In the genomic region with DNA sequence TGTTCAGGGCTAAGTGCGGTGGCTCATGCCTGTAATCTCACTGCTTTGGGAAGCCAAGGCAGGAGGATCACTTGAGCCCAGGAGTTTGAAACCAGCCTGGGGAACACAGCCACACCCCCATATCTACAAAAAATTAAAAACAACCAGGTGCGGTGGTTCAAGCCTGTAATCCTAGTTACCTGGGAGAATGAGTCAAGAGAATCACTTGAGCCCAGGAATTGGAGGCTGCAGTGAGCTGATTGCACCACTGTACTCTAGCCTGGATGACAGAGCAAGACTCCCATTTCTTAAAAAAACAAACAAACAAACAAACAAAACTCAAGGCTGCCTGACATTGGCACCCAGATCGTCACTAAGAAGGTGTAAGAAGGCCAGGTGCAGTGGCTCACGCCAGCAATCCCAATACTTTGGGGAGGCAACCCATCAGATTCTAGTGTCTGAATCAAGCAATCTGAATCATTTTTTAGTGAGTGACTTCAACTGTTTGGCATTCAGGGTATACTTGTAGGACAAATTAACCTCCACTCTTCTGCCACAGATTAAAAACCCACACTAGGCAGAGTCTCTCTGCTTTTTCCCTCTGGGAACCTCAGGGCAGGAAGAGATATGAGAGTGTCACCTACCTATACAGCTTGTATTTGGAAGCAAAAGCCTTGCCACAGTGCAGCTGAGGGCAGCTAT, we compare ENCODE assay signal across 15 cellular contexts. TPM values are rescaled to one million over a fixed set of nuclear protein-coding genes. Genes with fewer than 3 reads are reported as not detected.
DNase-seq lines count a peak whose midpoint lies in the region; ATAC-seq, FAIRE-seq and TF ChIP-seq lines count a peak whose summit lies in the region.
"Had no signal": no experiment of that assay in that cellular context is flagged by ENCODE, and none has a peak within 500 bp of the region (broad histone marks: within the 10 kb centered on the region; RNA-seq: fewer than 3 reads in every experiment).

No MANE protein-coding gene starts in this region.

- intact Hi-C loops in MCF 10A (cut with micrococcal nuclease) = no loop called here

- ATAC-seq in lung (ENCODE audit: insufficient read depth, low FRiP score) (peak; percentile 25), GM19455 (IDR thresholded peaks at IDR 0.05; ENCODE audit: unreplicated experiment) (no peak)

- H3K36me3 ChIP-seq in lung (ENCODE audit: control insufficient read depth in 2 of 2, insufficient read depth in 2 of 2, low read length in 2 of 2) = peaks cover 14 to 30% of the 10 kb centered on the region in 2 donors

- FAIRE-seq in H54 (lab: Jason Lieb, UNC) = no peak
- FAIRE-seq: islet of Langerhans had no signal

- peak overlapping the region; percentile 35 for H3K27ac Mint-ChIP-seq in MCF 10A (ENCODE audit: low read depth, unreplicated experiment)

- H3K9me3 ChIP-seq in lung (ENCODE audit: control insufficient read depth in 2 of 2, insufficient read depth in 1 of 2, low read length in 1 of 2) = no peaks in the 10 kb centered on the region
- H3K9me3 ChIP-seq: esophagus muscularis mucosa, SJSA1 had no signal

- peaks cover 5 to 42% of the 10 kb centered on the region in 2 donors for H3K4me1 ChIP-seq in lung (ENCODE audit: control insufficient read depth in 2 of 2, insufficient read depth in 2 of 2, low read length in 2 of 2)

- no peaks in the 10 kb centered on the region for H3K27me3 Mint-ChIP-seq in MCF 10A (ENCODE audit: insufficient read depth, unreplicated experiment)
- H3K27me3 Mint-ChIP-seq: CD8-positive, alpha-beta memory T cell had no signal

- peak; percentile 37 for DNase-seq in AG10803 (ENCODE audit: low read depth)
- DNase-seq in H54 (ENCODE audit: insufficient read length, low spot score) = peak; percentile 80
- no peak for DNase-seq in MCF 10A (ENCODE audit: unreplicated experiment)
- no peak for DNase-seq in lung (ENCODE audit: low spot score)
- DNase-seq in medulla oblongata (ENCODE audit: extremely low spot score) = no peak
- no peak for DNase-seq in inferior parietal cortex (ENCODE audit: extremely low spot score)
- DNase-seq: CD8-positive, alpha-beta memory T cell; cerebellar nuclear complex; GDM1; NCI-H187; NCI-H748 treated with DMSO at 0.1 percent for 48 hours had no signal

- CTCF ChIA-PET in MCF 10A (lab: Yijun Ruan, JAX) = no interaction called here

- H3K27ac ChIP-seq in lung (ENCODE audit: low read depth in 1 of 2, low read length in 1 of 2) = peak overlapping the region in 1 of 2 donors; percentile 85
- H3K27ac ChIP-seq: SJSA1 had no signal

- WGBS in lung, 2 donors = 71 to 89% methylated on average over 4 of the region's 4 CpGs

- H3K36me3 Mint-ChIP-seq in MCF 10A (ENCODE audit: insufficient read depth, unreplicated experiment) = peaks cover 68% of the 10 kb centered on the region

- no peak overlapping the region for H3K4me3 Mint-ChIP-seq in MCF 10A (ENCODE audit: unreplicated experiment)
- H3K4me3 Mint-ChIP-seq: CD8-positive, alpha-beta memory T cell had no signal

- no TSS peak for BruUV-seq in MCF 10A (replicated peaks; lab: Mats Ljungman, UMichigan)

- H3K9me3 Mint-ChIP-seq in MCF 10A (ENCODE audit: unreplicated experiment) = no peaks in the 10 kb centered on the region
- H3K9me3 Mint-ChIP-seq: CD8-positive, alpha-beta memory T cell had no signal

- no peaks in the 10 kb centered on the region for H3K27me3 ChIP-seq in lung (ENCODE audit: control insufficient read depth, insufficient read depth)
- H3K27me3 ChIP-seq: esophagus muscularis mucosa, SJSA1 had no signal

- no peak for TF ChIP-seq CTCF in AG10803 (conservative IDR thresholded peaks at IDR 0.05; ENCODE audit: low read length)
- no peak for TF ChIP-seq CTCF in MCF 10A (IDR thresholded peaks at IDR 0.05; ENCODE audit: unreplicated experiment)
- no peak for TF ChIP-seq CTCF in lung (IDR thresholded peaks at IDR 0.05; ENCODE audit: control extremely low read depth, extremely low read depth)

- no peak overlapping the region for H3K4me3 ChIP-seq in AG10803 (ENCODE audit: low read length)
- no peak overlapping the region for H3K4me3 ChIP-seq in lung
- H3K4me3 ChIP-seq: esophagus muscularis mucosa, SJSA1 had no signal

- POLR2A ChIA-PET in MCF 10A (lab: Yijun Ruan, JAX) = interaction anchor here (1.3 kb wide), 1 partner anchor 92 kb away, joined by 5 read pairs; a partner anchor contains a TSS

- no peak for TF ChIP-seq POLR2A in H54 (IDR thresholded peaks at IDR 0.05; ENCODE audit: low read depth, low read length)

- peaks cover 44% of the 10 kb centered on the region for H3K4me1 Mint-ChIP-seq in MCF 10A (ENCODE audit: insufficient read depth, unreplicated experiment)

RNA-seq across cellular contexts. Expression of a gene that starts 6.1 kb away (rescaled TPM):
- total RNA-seq in MCF 10A (2022) (18.4 and 18.6 TPM in 2 replicates), lung (10 to 100 TPM; 14.5 to 15.8 TPM)
- polyA plus RNA-seq in lung = 10 to 100 TPM in 1 of 2 donors, 1 to 10 TPM in 1; 4.6 to 11.4 TPM

RNA-seq across cellular contexts. Expression of a gene that starts 6.2 kb away (rescaled TPM):
- total RNA-seq in MCF 10A (2022) (43.1 and 43.9 TPM in 2 replicates), lung (10 to 100 TPM; 23.1 to 37.1 TPM)
- polyA plus RNA-seq in lung = 10 to 100 TPM in 1 of 2 donors, 1 to 10 TPM in 1; 9.0 to 20.3 TPM

Comparison
In these comparisons a context has a peak if more than half of its experiments do, and no peak if none do; other contexts are left out.
1. DNase-seq: peak in AG10803 (single experiment) and H54 (single experiment); none in MCF 10A (single experiment), lung (single experiment), medulla oblongata (single experiment) and inferior parietal cortex (single experiment).